Comparison of ENCODE assay signal across 9 cellular contexts in genomic region chr9:130692365-130692764, GRCh38. TPM values are rescaled to one million over a fixed set of nuclear protein-coding genes. Genes with fewer than 3 reads are reported as not detected.
A peak's percentile ranks its signal among the peaks of the same experiment; 100 is the strongest.
DNase-seq lines count a peak whose midpoint lies in the region; ATAC-seq and TF ChIP-seq lines count a peak whose summit lies in the region.
"Had no signal": no experiment of that assay in that cellular context is flagged by ENCODE, and none has a peak within 500 bp of the region (broad histone marks: within the 10 kb centered on the region; RNA-seq: fewer than 3 reads in every experiment).

No MANE protein-coding gene starts in this region.

- peaks cover 34% of the 10 kb centered on the region for H3K36me3 ChIP-seq in DOHH2 (ENCODE audit: control insufficient read depth, low read length)
- peaks cover 26% of the 10 kb centered on the region for H3K36me3 ChIP-seq in NT2/D1 (ENCODE audit: insufficient read depth, insufficient read length, low read length)

- H3K9me2 ChIP-seq in DOHH2 (replicated peaks; ENCODE audit: control insufficient read depth, low read length), result no peaks in the 10 kb centered on the region

- H3K27ac Mint-ChIP-seq in natural killer cell treated with Interleukin-12 subunit alpha and Interleukin-12 subunit beta and Interleukin-15 and Interleukin-18, amount 100 ng/mL, for 72 hours, result no peak overlapping the region

- ATAC-seq in natural killer cell treated with Interleukin-12 subunit alpha and Interleukin-12 subunit beta and Interleukin-15 and Interleukin-18, amount 100 ng/mL, for 72 hours, result no peak
- ATAC-seq in HG03159 (IDR thresholded peaks at IDR 0.05; ENCODE audit: unreplicated experiment), result no peak

- H3F3A ChIP-seq in DOHH2 (ENCODE audit: control insufficient read depth, insufficient read depth), result peaks cover 2% of the 10 kb centered on the region; the same call in 1 of the 2 replicates

- H3K79me2 ChIP-seq in DOHH2 (ENCODE audit: control insufficient read depth, low read length), result peaks cover 44% of the 10 kb centered on the region

- peaks cover 25% of the 10 kb centered on the region for H4K20me1 ChIP-seq in DOHH2 (ENCODE audit: control insufficient read depth, insufficient read depth, low read depth, low read length)

- H3K4me1 Mint-ChIP-seq in natural killer cell treated with Interleukin-12 subunit alpha and Interleukin-12 subunit beta and Interleukin-15 and Interleukin-18, amount 100 ng/mL, for 72 hours (ENCODE audit: low read depth in 2 of 2), result peaks cover 28 to 41% of the 10 kb centered on the region in 2 donors

- H3K4me3 ChIP-seq in DOHH2 (ENCODE audit: low read length) (no peak overlapping the region), NT2/D1 (ENCODE audit: insufficient read length, low read depth) (peak overlapping the region; percentile 92), epithelial cell of esophagus (ENCODE audit: low read length) (no peak overlapping the region)

- peak overlapping the region; percentile 94 for H3K4me3 Mint-ChIP-seq in natural killer cell treated with Interleukin-12 subunit alpha and Interleukin-12 subunit beta and Interleukin-15 and Interleukin-18, amount 100 ng/mL, for 72 hours

- TF ChIP-seq CTCF in DOHH2 (IDR thresholded peaks at IDR 0.05; ENCODE audit: low read depth, low read length, poor library complexity, severe bottlenecking), result peak; percentile 11
- peak; percentile 22 for TF ChIP-seq CTCF in epithelial cell of esophagus (IDR thresholded peaks at IDR 0.05; ENCODE audit: insufficient read depth, low read depth, low read length, missing control alignments)
- no peak for TF ChIP-seq CTCF in GM20000 (IDR thresholded peaks at IDR 0.05; ENCODE audit: extremely low read depth, missing control alignments)

- DNase-seq in NT2/D1 (ENCODE audit: low read depth, low spot score) (peak; percentile 85), epithelial cell of esophagus (ENCODE audit: low read depth) (peak; percentile 52), amniotic stem cell (lab: John Stamatoyannopoulos, UW) (no peak), MV-4-11 (lab: John Stamatoyannopoulos, UW) (no peak), GM20000 (ENCODE audit: low spot score) (no peak)
- no peak for DNase-seq in natural killer cell treated with Interleukin-12 subunit alpha and Interleukin-12 subunit beta and Interleukin-15 and Interleukin-18, amount 100 ng/mL, for 72 hours (ENCODE audit: low spot score)
- DNase-seq: NCI-H446 treated with DMSO at 0.1 percent for 48 hours had no signal

- H3K9me3 ChIP-seq in DOHH2 (ENCODE audit: control insufficient read depth, insufficient read depth, low read length), result peaks cover 6% of the 10 kb centered on the region; the same call in 1 of the 2 replicates
- H3K9me3 ChIP-seq in NT2/D1 (ENCODE audit: insufficient read depth, low read length), result no peaks in the 10 kb centered on the region

- H3K36me3 Mint-ChIP-seq in natural killer cell treated with Interleukin-12 subunit alpha and Interleukin-12 subunit beta and Interleukin-15 and Interleukin-18, amount 100 ng/mL, for 72 hours, result peaks cover 15% of the 10 kb centered on the region

- peaks cover 0 to 8% of the 10 kb centered on the region in 2 donors for H3K27me3 Mint-ChIP-seq in natural killer cell treated with Interleukin-12 subunit alpha and Interleukin-12 subunit beta and Interleukin-15 and Interleukin-18, amount 100 ng/mL, for 72 hours

- H3K27me3 ChIP-seq in DOHH2 (ENCODE audit: control insufficient read depth, low read length) (peaks cover 3% of the 10 kb centered on the region), NT2/D1 (ENCODE audit: insufficient read depth, insufficient read length) (peaks cover 6% of the 10 kb centered on the region)

- H3K9ac ChIP-seq in NT2/D1 (ENCODE audit: insufficient read length, low read depth), result peak overlapping the region; percentile 52

- H3K9me3 Mint-ChIP-seq in natural killer cell treated with Interleukin-12 subunit alpha and Interleukin-12 subunit beta and Interleukin-15 and Interleukin-18, amount 100 ng/mL, for 72 hours, result peaks cover 3% of the 10 kb centered on the region

- H3K27ac ChIP-seq in DOHH2 (ENCODE audit: low read depth, low read length), result no peak overlapping the region

- H3K4me2 ChIP-seq in DOHH2 (ENCODE audit: low read length), result no peak overlapping the region

- peaks cover 33% of the 10 kb centered on the region for H3K4me1 ChIP-seq in DOHH2 (ENCODE audit: control insufficient read depth, low read length)
- H3K4me1 ChIP-seq in NT2/D1 (ENCODE audit: insufficient read depth, insufficient read length), result peaks cover 8% of the 10 kb centered on the region

RNA-seq across cellular contexts. Expression of gene EXOSC2, which starts 1.2 kb away (rescaled TPM):
- total RNA-seq in natural killer cell treated with Interleukin-12 subunit alpha and Interleukin-12 subunit beta and Interleukin-15 and Interleukin-18, amount 100 ng/mL, for 72 hours, result 100 to 1,000 TPM in 1 of 2 donors, 10 to 100 TPM in 1; 58.8 to 103 TPM

RNA-seq across cellular contexts. Expression of gene PRDM12, which starts 28.0 kb away (rescaled TPM):
- under 1 TPM in 1 of 2 donors, not detected in 1; 0.39 TPM for total RNA-seq in natural killer cell treated with Interleukin-12 subunit alpha and Interleukin-12 subunit beta and Interleukin-15 and Interleukin-18, amount 100 ng/mL, for 72 hours

Comparison
In these comparisons a context has a peak if more than half of its experiments do, and no peak if none do; other contexts are left out.
1. DNase-seq: peak in NT2/D1 (single experiment) and epithelial cell of esophagus (single experiment); none in natural killer cell treated with Interleukin-12 subunit alpha and Interleukin-12 subunit beta and Interleukin-15 and Interleukin-18, amount 100 ng/mL, for 72 hours (single experiment), amniotic stem cell (single experiment), MV-4-11 (single experiment) and GM20000 (single experiment).